In genomic region chr6:111843347-111844147, GRCh38 we compare ENCODE assay signal across 9 cellular contexts. TPM values are rescaled to one million over a fixed set of nuclear protein-coding genes. Genes with fewer than 3 reads are reported as not detected.
A peak's percentile ranks its signal among the peaks of the same experiment; 100 is the strongest.
DNase-seq lines count a peak whose midpoint lies in the region; TF ChIP-seq lines count a peak whose summit lies in the region.
"Had no signal": no experiment of that assay in that cellular context is flagged by ENCODE, and none has a peak within 500 bp of the region (broad histone marks: within the 10 kb centered on the region; RNA-seq: fewer than 3 reads in every experiment).

No MANE protein-coding gene starts in this region.

- peaks cover 12% of the 10 kb centered on the region for H3K4me1 Mint-ChIP-seq in chondrocyte (ENCODE audit: low read depth)

- H3K27me3 ChIP-seq in right atrium auricular region = no peaks in the 10 kb centered on the region

- H3K9me3 ChIP-seq in right atrium auricular region = no peaks in the 10 kb centered on the region

- no peak overlapping the region for H3K4me3 Mint-ChIP-seq in chondrocyte (ENCODE audit: unreplicated experiment)

- H3K4me3 ChIP-seq in right atrium auricular region = no peak overlapping the region

- peak overlapping the region; percentile 37 to 61 for H3K27ac ChIP-seq in right atrium auricular region

- H3K27me3 Mint-ChIP-seq in chondrocyte (ENCODE audit: low read depth) = no peaks in the 10 kb centered on the region
- H3K27me3 Mint-ChIP-seq: IgD-negative memory B cell had no signal

- no peaks in the 10 kb centered on the region for H3K9me3 Mint-ChIP-seq in chondrocyte (ENCODE audit: low read depth)
- H3K9me3 Mint-ChIP-seq: IgD-negative memory B cell had no signal

- H3K36me3 Mint-ChIP-seq in chondrocyte (ENCODE audit: low read depth) = peaks cover 2% of the 10 kb centered on the region
- H3K36me3 Mint-ChIP-seq: IgD-negative memory B cell had no signal

- no peaks in the 10 kb centered on the region for H3K36me3 ChIP-seq in right atrium auricular region

- TF ChIP-seq CTCF in right atrium auricular region (IDR thresholded peaks at IDR 0.05) = no peak
- TF ChIP-seq CTCF in chondrocyte (IDR thresholded peaks at IDR 0.05) = no peak

- peak; percentile 45 for DNase-seq in MV-4-11 (lab: John Stamatoyannopoulos, UW)
- DNase-seq in activated CD8-positive, alpha-beta memory T cell treated with anti-CD3 and anti-CD28 coated beads, Interleukin-2, amount 50 U/mL, for 4 hours = peak; percentile 62
- no peak for DNase-seq in right atrium auricular region (ENCODE audit: low spot score)
- peak; percentile 54 for DNase-seq in stimulated activated naive CD4-positive, alpha-beta T cell treated with Interleukin-2 at 50 U/mL for 16 hours (lab: John Stamatoyannopoulos, UW)
- DNase-seq in HCEC 1CT = no peak
- DNase-seq in chondrocyte (ENCODE audit: low spot score) = no peak
- no peak for DNase-seq in NCI-H1105 treated with DMSO at 0.1 percent for 48 hours (lab: John Stamatoyannopoulos, UW)
- no peak for DNase-seq in NCI-H446 treated with DMSO at 0.1 percent for 48 hours (lab: John Stamatoyannopoulos, UW)

- no peak overlapping the region for H3K27ac Mint-ChIP-seq in chondrocyte (ENCODE audit: unreplicated experiment)

- peaks cover 0 to 86% of the 10 kb centered on the region in 2 donors for H3K4me1 ChIP-seq in right atrium auricular region

RNA-seq across cellular contexts. Expression of gene FYN, which starts 29.7 kb away (rescaled TPM):
- total RNA-seq in right atrium auricular region (10 to 100 TPM; 78.9 to 98.7 TPM), chondrocyte (79.1 to 111 TPM (median 109 TPM) in 3 replicates)

Comparison
In these comparisons a context has a peak if more than half of its experiments do, and no peak if none do; other contexts are left out.
1. DNase-seq: peak in MV-4-11 (single experiment), activated CD8-positive, alpha-beta memory T cell treated with anti-CD3 and anti-CD28 coated beads, Interleukin-2, amount 50 U/mL, for 4 hours (single experiment) and stimulated activated naive CD4-positive, alpha-beta T cell treated with Interleukin-2 at 50 U/mL for 16 hours (single experiment); none in right atrium auricular region (single experiment), HCEC 1CT (single experiment), chondrocyte (single experiment), NCI-H1105 treated with DMSO at 0.1 percent for 48 hours (single experiment) and NCI-H446 treated with DMSO at 0.1 percent for 48 hours (single experiment).